Comparison of ENCODE assay signal across 8 cellular contexts in the genomic region with DNA sequence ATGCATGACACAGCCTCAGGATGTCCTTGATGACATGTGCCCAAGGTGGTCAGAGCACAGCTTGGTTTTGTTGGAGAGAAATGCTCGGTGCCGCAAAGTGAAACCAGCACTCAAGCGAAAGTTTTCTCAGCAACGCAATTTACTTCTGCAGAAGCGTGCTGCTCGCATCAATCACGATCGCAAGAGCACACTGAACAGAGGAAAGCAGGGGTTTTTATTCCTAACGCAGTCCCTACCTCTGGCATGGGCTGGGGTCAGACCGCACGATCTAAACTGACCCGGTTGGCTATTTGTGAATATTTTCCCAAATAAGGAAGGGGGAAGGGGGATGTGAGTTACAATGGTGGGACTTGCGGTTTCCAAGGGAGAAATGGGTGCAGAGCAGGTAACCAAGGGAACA. TPM values are rescaled to one million over a fixed set of nuclear protein-coding genes. Genes with fewer than 3 reads are reported as not detected.
A peak's percentile ranks its signal among the peaks of the same experiment; 100 is the strongest.
DNase-seq lines count a peak whose midpoint lies in the region; ATAC-seq and TF ChIP-seq lines count a peak whose summit lies in the region.

No MANE protein-coding gene starts in this region.

- H3K27me3 ChIP-seq in GM23248 (replicated peaks; ENCODE audit: insufficient read depth) (no peaks in the 10 kb centered on the region), OCI-LY1 (ENCODE audit: insufficient read depth, low read length) (no peaks in the 10 kb centered on the region), rectal smooth muscle tissue (ENCODE audit: control insufficient read depth, insufficient read depth, low read length) (no peaks in the 10 kb centered on the region)

- H3K4me1 ChIP-seq in GM23248 (ENCODE audit: insufficient read depth), result peaks cover 15% of the 10 kb centered on the region
- peaks cover 12% of the 10 kb centered on the region for H3K4me1 ChIP-seq in OCI-LY1 (ENCODE audit: insufficient read depth, low read length, severe bottlenecking)
- H3K4me1 ChIP-seq in rectal smooth muscle tissue (ENCODE audit: control insufficient read depth, insufficient read depth, low read length), result no peaks in the 10 kb centered on the region

- H3K27ac ChIP-seq in GM23248, result no peak overlapping the region
- H3K27ac ChIP-seq in OCI-LY1 (ENCODE audit: low read depth, low read length, poor library complexity, severe bottlenecking), result no peak overlapping the region
- no peak overlapping the region for H3K27ac ChIP-seq in rectal smooth muscle tissue (ENCODE audit: low read depth, low read length)

- H3F3A ChIP-seq in GM23248 (ENCODE audit: insufficient read depth) (peaks cover 11% of the 10 kb centered on the region; the same call in 1 of the 2 replicates), OCI-LY1 (ENCODE audit: insufficient read depth, low read length) (no peaks in the 10 kb centered on the region)

- TF ChIP-seq CTCF in OCI-LY1 (IDR thresholded peaks at IDR 0.05; ENCODE audit: low read length), result no peak

- ATAC-seq in GM21367 (IDR thresholded peaks at IDR 0.05; ENCODE audit: unreplicated experiment), result no peak

- 57 to 58% methylated on average over 13 of the region's 13 CpGs for WGBS in GM23248 (ENCODE audit: low coverage in 1 of 2, low lambda C conversion rate in 2 of 2, missing lambda C conversion rate in 2 of 2), 2 experiments

- H3K4me2 ChIP-seq in GM23248 (ENCODE audit: unreplicated experiment) (peak overlapping the region; percentile 53), OCI-LY1 (ENCODE audit: low read length) (peak overlapping the region; percentile 0; the same call in 1 of the 2 replicates)

- H3K36me3 ChIP-seq in GM23248 (ENCODE audit: low read depth) (peaks cover 20% of the 10 kb centered on the region), OCI-LY1 (ENCODE audit: insufficient read depth, low read length) (peaks cover 31% of the 10 kb centered on the region), rectal smooth muscle tissue (ENCODE audit: control insufficient read depth, insufficient read depth, low read length) (peaks cover 10% of the 10 kb centered on the region)

- H3K79me2 ChIP-seq in GM23248 (ENCODE audit: insufficient read depth) (peaks cover 35% of the 10 kb centered on the region), OCI-LY1 (ENCODE audit: insufficient read depth, low read length) (no peaks in the 10 kb centered on the region; the same call in 1 of the 2 replicates)

- DNase-seq in GM23248, result peak; percentile 23
- peak; percentile 8 for DNase-seq in fibroblast of peridontal ligament (ENCODE audit: extremely low read depth)
- no peak for DNase-seq in activated CD8-positive, alpha-beta memory T cell treated with anti-CD3 and anti-CD28 coated beads for 24 hours
- DNase-seq in NCI-H2029 treated with DMSO at 0.1 percent for 48 hours (lab: John Stamatoyannopoulos, UW), result no peak
- DNase-seq in iPS-NIHi11 (ENCODE audit: low spot score), result no peak

- no peaks in the 10 kb centered on the region for H4K20me1 ChIP-seq in GM23248 (ENCODE audit: insufficient read depth)
- no peaks in the 10 kb centered on the region for H4K20me1 ChIP-seq in OCI-LY1 (ENCODE audit: insufficient read depth, low read length)

- in situ Hi-C loops in GM23248 (cut with MboI), result no loop called here

- H3K9ac ChIP-seq in GM23248 (peak overlapping the region; percentile 9; the same call in 1 of the 2 replicates), OCI-LY1 (ENCODE audit: low read length) (no peak overlapping the region), rectal smooth muscle tissue (ENCODE audit: low read length) (no peak overlapping the region)

- H2AFZ ChIP-seq in GM23248, result peak overlapping the region; percentile 54
- H2AFZ ChIP-seq in OCI-LY1 (ENCODE audit: low read length), result peak overlapping the region; percentile 81; the same call in 1 of the 2 replicates

- H3K9me2 ChIP-seq in GM23248 (ENCODE audit: insufficient read depth) (no peaks in the 10 kb centered on the region), OCI-LY1 (ENCODE audit: low read depth, low read length) (no peaks in the 10 kb centered on the region)

- H3K4me3 ChIP-seq in GM23248 (peak overlapping the region; percentile 90), OCI-LY1 (ENCODE audit: low read depth, low read length, poor library complexity, severe bottlenecking) (peak overlapping the region; percentile 90), rectal smooth muscle tissue (ENCODE audit: low read length) (peak overlapping the region; percentile 100)

- no peaks in the 10 kb centered on the region for H3K9me3 ChIP-seq in GM23248 (ENCODE audit: low read depth)
- peaks cover 31% of the 10 kb centered on the region for H3K9me3 ChIP-seq in OCI-LY1 (ENCODE audit: low read length)

RNA-seq across cellular contexts. Expression of gene ZNF669, which starts 0.8 kb away (rescaled TPM):
- 4.9 and 6.8 TPM in 2 replicates for total RNA-seq in GM23248 (2014; rRNA removed; shearing (Covaris generic))
- 2.4 and 2.8 TPM in 2 replicates for polyA plus RNA-seq in GM23248 (2016; fragmentation: Nextera tagmentation; extraction: Ambion mirVana)

RNA-seq across cellular contexts. Expression of gene ZNF670, which starts 26.4 kb away (rescaled TPM):
- total RNA-seq in GM23248 (2014; rRNA removed; shearing (Covaris generic)), result 1.4 and 4.6 TPM in 2 replicates
- 2.8 and 2.9 TPM in 2 replicates for polyA plus RNA-seq in GM23248 (2016; fragmentation: Nextera tagmentation; extraction: Ambion mirVana)

Comparison
In these comparisons a context has a peak if more than half of its experiments do, and no peak if none do; other contexts are left out.
1. DNase-seq: peak in GM23248 (single experiment) and fibroblast of peridontal ligament (single experiment); none in activated CD8-positive, alpha-beta memory T cell treated with anti-CD3 and anti-CD28 coated beads for 24 hours (single experiment), NCI-H2029 treated with DMSO at 0.1 percent for 48 hours (single experiment) and iPS-NIHi11 (single experiment).
2. Peak in every context shown above with its lines, with median percentiles within 50 percentile points of each other: H3K4me3 ChIP-seq.